In genomic region chr16:54240180-54241125, GRCh38 we compare ENCODE assay signal across 31 cellular contexts. TPM values are rescaled to one million over a fixed set of nuclear protein-coding genes. Genes with fewer than 3 reads are reported as not detected.
DNase-seq lines count a peak whose midpoint lies in the region; ATAC-seq and TF ChIP-seq lines count a peak whose summit lies in the region.
"Had no signal": no experiment of that assay in that cellular context is flagged by ENCODE, and none has a peak within 500 bp of the region (broad histone marks: within the 10 kb centered on the region; RNA-seq: fewer than 3 reads in every experiment).

No MANE protein-coding gene starts in this region.

- H3K36me3 Mint-ChIP-seq in activated T-cell treated with anti-CD3 and anti-CD28 coated beads, Interleukin-2, amount 50 U/mL, for 72 hours (ENCODE audit: insufficient read depth in 2 of 2) = no peaks in the 10 kb centered on the region
- H3K36me3 Mint-ChIP-seq: activated naive CD4-positive, alpha-beta T cell treated with anti-CD3 and anti-CD28 coated beads, Interleukin-2, amount 50 U/mL, for 72 hours; CD8-positive, alpha-beta memory T cell; stimulated activated naive B cell treated with anti-CD40 and anti-IgM and Interleukin-4, amounts not matched to agents 10 μg/mL and 1 μg/mL and 100 μg/mL, for 72 hours had no signal

- H3K9me3 ChIP-seq in tibial artery = no peaks in the 10 kb centered on the region
- H3K9me3 ChIP-seq: Peyer's patch, right lobe of liver, SJSA1, testis, uterus had no signal

- intact Hi-C loops in tibial artery (cut with DNase I; ENCODE audit: low total_unique reads) = no loop called here

- ATAC-seq in HG03457 (IDR thresholded peaks at IDR 0.05; ENCODE audit: unreplicated experiment) (no peak), GM18858 (IDR thresholded peaks at IDR 0.05; ENCODE audit: unreplicated experiment) (no peak)
- ATAC-seq in activated T-cell treated with anti-CD3 and anti-CD28 coated beads, Interleukin-2, amount 50 U/mL, for 72 hours (replicated peaks in 1 of 2) = no peak
- ATAC-seq: activated naive CD4-positive, alpha-beta T cell treated with anti-CD3 and anti-CD28 coated beads, Interleukin-2, amount 50 U/mL, for 72 hours; activated T-helper 17 cell treated with anti-CD3 and anti-CD28 coated beads, Interleukin-2, amount 50 U/mL, for 72 hours; right lobe of liver; stimulated activated naive B cell treated with anti-CD40 and anti-IgM and Interleukin-4, amounts not matched to agents 10 μg/mL and 1 μg/mL and 100 μg/mL, for 72 hours had no signal

- H3K27me3 Mint-ChIP-seq in activated T-cell treated with anti-CD3 and anti-CD28 coated beads, Interleukin-2, amount 50 U/mL, for 72 hours (ENCODE audit: low read depth) = peaks cover 18% of the 10 kb centered on the region

- H3K27me3 ChIP-seq in tibial artery = no peaks in the 10 kb centered on the region
- H3K27me3 ChIP-seq: Peyer's patch, right lobe of liver, SJSA1, testis, uterus had no signal

- TF ChIP-seq CTCF in tibial artery (IDR thresholded peaks at IDR 0.05) = no peak

- H3K27ac Mint-ChIP-seq in activated T-cell treated with anti-CD3 and anti-CD28 coated beads, Interleukin-2, amount 50 U/mL, for 72 hours = no peak overlapping the region
- H3K27ac Mint-ChIP-seq: activated naive CD4-positive, alpha-beta T cell treated with anti-CD3 and anti-CD28 coated beads, Interleukin-2, amount 50 U/mL, for 72 hours; activated T-helper 17 cell treated with anti-CD3 and anti-CD28 coated beads, Interleukin-2, amount 50 U/mL, for 72 hours; CD8-positive, alpha-beta memory T cell; stimulated activated naive B cell treated with anti-CD40 and anti-IgM and Interleukin-4, amounts not matched to agents 10 μg/mL and 1 μg/mL and 100 μg/mL, for 72 hours had no signal

- H3K4me1 ChIP-seq in tibial artery = peaks cover 0 to 23% (median 18%) of the 10 kb centered on the region in 4 donors
- H3K4me1 ChIP-seq: parathyroid adenoma, Peyer's patch, right lobe of liver, SJSA1, uterus had no signal

- H3K4me3 ChIP-seq in tibial artery = no peak overlapping the region
- H3K4me3 ChIP-seq: Peyer's patch, right lobe of liver, SJSA1, testis, uterus had no signal

- H3K9me3 Mint-ChIP-seq in activated T-cell treated with anti-CD3 and anti-CD28 coated beads, Interleukin-2, amount 50 U/mL, for 72 hours = no peaks in the 10 kb centered on the region
- H3K9me3 Mint-ChIP-seq: activated T-helper 17 cell treated with anti-CD3 and anti-CD28 coated beads, Interleukin-2, amount 50 U/mL, for 72 hours; stimulated activated naive B cell treated with anti-CD40 and anti-IgM and Interleukin-4, amounts not matched to agents 10 μg/mL and 1 μg/mL and 100 μg/mL, for 72 hours had no signal

- H3K4me3 Mint-ChIP-seq in activated T-cell treated with anti-CD3 and anti-CD28 coated beads, Interleukin-2, amount 50 U/mL, for 72 hours = no peak overlapping the region
- H3K4me3 Mint-ChIP-seq: activated T-helper 17 cell treated with anti-CD3 and anti-CD28 coated beads, Interleukin-2, amount 50 U/mL, for 72 hours; CD8-positive, alpha-beta memory T cell; neural crest cell; stimulated activated naive B cell treated with anti-CD40 and anti-IgM and Interleukin-4, amounts not matched to agents 10 μg/mL and 1 μg/mL and 100 μg/mL, for 72 hours had no signal

- peak; percentile 45 for DNase-seq in NCI-H2171 treated with DMSO at 0.1 percent for 48 hours (lab: John Stamatoyannopoulos, UW)
- DNase-seq in fibroblast of peridontal ligament (ENCODE audit: extremely low read depth) = peak; percentile 65
- peak; percentile 11 for DNase-seq in inferior parietal cortex (ENCODE audit: extremely low spot score)
- no peak for DNase-seq in tibial artery
- no peak for DNase-seq in activated T-cell treated with anti-CD3 and anti-CD28 coated beads, Interleukin-2, amount 50 U/mL, for 72 hours
- DNase-seq: activated CD4-positive, alpha-beta T cell treated with anti-CD3 and anti-CD28 coated beads, Interleukin-2, amount 50 U/mL, for 4 hours; activated CD4-positive, CD25-positive, alpha-beta regulatory T cell; CD8-positive, alpha-beta memory T cell; central memory CD4-positive, alpha-beta T cell; dermis blood vessel endothelial cell; DMS153; H7; mammary epithelial cell; NCI-H1092 treated with DMSO at 0.1 percent for 48 hours; NCI-H187 treated with DMSO at 0.1 percent for 48 hours; NCI-H226; NCI-H69; right lobe of liver; stimulated activated CD4-positive, alpha-beta T cell treated with anti-CD3 and anti-CD28 coated beads, Interleukin-4, amount 100 ng/mL, for 24 hours; stimulated activated naive B cell treated with anti-CD40 and anti-IgM and Interleukin-4, amounts not matched to agents 10 μg/mL and 1 μg/mL and 100 μg/mL, for 72 hours; T-helper 1 cell; uterus had no signal

- peak overlapping the region; percentile 13 to 59 for H3K27ac ChIP-seq in tibial artery
- H3K27ac ChIP-seq: parathyroid adenoma, Peyer's patch, right lobe of liver, SJSA1, testis had no signal

- H3K36me3 ChIP-seq in tibial artery = no peaks in the 10 kb centered on the region
- H3K36me3 ChIP-seq: Peyer's patch, right lobe of liver, SJSA1, uterus had no signal

- no peaks in the 10 kb centered on the region for H3K4me1 Mint-ChIP-seq in activated T-cell treated with anti-CD3 and anti-CD28 coated beads, Interleukin-2, amount 50 U/mL, for 72 hours (ENCODE audit: low read depth)
- H3K4me1 Mint-ChIP-seq: activated T-helper 17 cell treated with anti-CD3 and anti-CD28 coated beads, Interleukin-2, amount 50 U/mL, for 72 hours; CD8-positive, alpha-beta memory T cell; stimulated activated naive B cell treated with anti-CD40 and anti-IgM and Interleukin-4, amounts not matched to agents 10 μg/mL and 1 μg/mL and 100 μg/mL, for 72 hours had no signal

RNA-seq across cellular contexts. Expression of gene IRX3, which starts 46.1 kb away (rescaled TPM):
- total RNA-seq in activated T-cell treated with anti-CD3 and anti-CD28 coated beads, Interleukin-2, amount 50 U/mL, for 72 hours = 1 to 10 TPM; 1.7 to 2.5 TPM
- total RNA-seq: activated naive CD4-positive, alpha-beta T cell treated with anti-CD3 and anti-CD28 coated beads, Interleukin-2, amount 50 U/mL, for 72 hours; activated T-helper 17 cell treated with anti-CD3 and anti-CD28 coated beads, Interleukin-2, amount 50 U/mL, for 72 hours; CD8-positive, alpha-beta memory T cell; Peyer's patch had no signal

Comparison
In these comparisons a context has a peak if more than half of its experiments do, and no peak if none do; other contexts are left out.
1. DNase-seq: peak in NCI-H2171 treated with DMSO at 0.1 percent for 48 hours (single experiment), fibroblast of peridontal ligament (single experiment) and inferior parietal cortex (single experiment); none in tibial artery (0 of 2) and activated T-cell treated with anti-CD3 and anti-CD28 coated beads, Interleukin-2, amount 50 U/mL, for 72 hours (0 of 2).